14 cellular contexts compared by ENCODE assay signal in genomic region chr13:73991884-73992283, GRCh38.
DNase-seq lines count a peak whose midpoint lies in the region; ATAC-seq and TF ChIP-seq lines count a peak whose summit lies in the region.
"Had no signal": no experiment of that assay in that cellular context is flagged by ENCODE, and none has a peak within 500 bp of the region (broad histone marks: within the 10 kb centered on the region; RNA-seq: fewer than 3 reads in every experiment).

No MANE protein-coding gene starts in this region.

- no peaks in the 10 kb centered on the region for H3K27me3 Mint-ChIP-seq in natural killer cell (ENCODE audit: low read depth in 2 of 2)
- no peaks in the 10 kb centered on the region for H3K27me3 Mint-ChIP-seq in natural killer cell treated with Interleukin-12 subunit alpha and Interleukin-12 subunit beta and Interleukin-15 and Interleukin-18, amount 100 ng/mL, for 72 hours
- no peaks in the 10 kb centered on the region for H3K27me3 Mint-ChIP-seq in stimulated activated memory B cell treated with anti-CD40 and anti-IgM and Interleukin-4, amounts not matched to agents 10 μg/mL and 1 μg/mL and 100 μg/mL, for 72 hours
- H3K27me3 Mint-ChIP-seq: activated CD4-positive, alpha-beta T cell treated with anti-CD3 and anti-CD28 coated beads, Interleukin-2, amount 10 ng/mL, durations not matched to agents 7 days and 5 days had no signal

- intact Hi-C loops in natural killer cell (cut with micrococcal nuclease), result no loop called here

- H3K4me3 Mint-ChIP-seq in natural killer cell, result no peak overlapping the region
- no peak overlapping the region for H3K4me3 Mint-ChIP-seq in natural killer cell treated with Interleukin-12 subunit alpha and Interleukin-12 subunit beta and Interleukin-15 and Interleukin-18, amount 100 ng/mL, for 72 hours
- no peak overlapping the region for H3K4me3 Mint-ChIP-seq in stimulated activated memory B cell treated with anti-CD40 and anti-IgM and Interleukin-4, amounts not matched to agents 10 μg/mL and 1 μg/mL and 100 μg/mL, for 72 hours
- H3K4me3 Mint-ChIP-seq: activated CD4-positive, alpha-beta T cell treated with anti-CD3 and anti-CD28 coated beads, Interleukin-2, amount 10 ng/mL, durations not matched to agents 7 days and 5 days; activated T-cell treated with anti-CD3 and anti-CD28 coated beads, Interleukin-2, amount 50 U/mL, for 4 hours had no signal

- DNase-seq in natural killer cell (no peak), NCI-H1092 treated with DMSO at 0.1 percent for 48 hours (lab: John Stamatoyannopoulos, UW) (peak; percentile 91), SHP77 (lab: John Stamatoyannopoulos, UW) (peak; percentile 57 to 73), NK-92 (lab: John Stamatoyannopoulos, UW; ENCODE audit: unreplicated experiment) (no peak), T1000 (lab: John Stamatoyannopoulos, UW) (no peak)
- no peak for DNase-seq in natural killer cell treated with Interleukin-12 subunit alpha and Interleukin-12 subunit beta and Interleukin-15 and Interleukin-18, amount 100 ng/mL, for 72 hours (ENCODE audit: low spot score)
- DNase-seq: activated CD4-positive, alpha-beta T cell treated with anti-CD3 and anti-CD28 coated beads, Interleukin-2, amount 10 ng/mL, durations not matched to agents 7 days and 5 days; activated T-cell treated with anti-CD3 and anti-CD28 coated beads, Interleukin-2, amount 50 U/mL, for 4 hours; dermis blood vessel endothelial cell; NCI-H2081 treated with DMSO at 0.1 percent for 48 hours; retina had no signal

- H3K36me3 Mint-ChIP-seq in natural killer cell, result no peaks in the 10 kb centered on the region
- H3K36me3 Mint-ChIP-seq in natural killer cell treated with Interleukin-12 subunit alpha and Interleukin-12 subunit beta and Interleukin-15 and Interleukin-18, amount 100 ng/mL, for 72 hours, result no peaks in the 10 kb centered on the region
- H3K36me3 Mint-ChIP-seq in stimulated activated memory B cell treated with anti-CD40 and anti-IgM and Interleukin-4, amounts not matched to agents 10 μg/mL and 1 μg/mL and 100 μg/mL, for 72 hours, result peaks cover 15% of the 10 kb centered on the region

- H3K4me1 Mint-ChIP-seq in natural killer cell, result peaks cover 68 to 75% of the 10 kb centered on the region in 2 donors
- peaks cover 33 to 41% of the 10 kb centered on the region in 2 donors for H3K4me1 Mint-ChIP-seq in natural killer cell treated with Interleukin-12 subunit alpha and Interleukin-12 subunit beta and Interleukin-15 and Interleukin-18, amount 100 ng/mL, for 72 hours (ENCODE audit: low read depth in 2 of 2)
- peaks cover 69% of the 10 kb centered on the region for H3K4me1 Mint-ChIP-seq in stimulated activated memory B cell treated with anti-CD40 and anti-IgM and Interleukin-4, amounts not matched to agents 10 μg/mL and 1 μg/mL and 100 μg/mL, for 72 hours

- peak overlapping the region; percentile 7 to 49 for H3K27ac Mint-ChIP-seq in natural killer cell
- H3K27ac Mint-ChIP-seq in natural killer cell treated with Interleukin-12 subunit alpha and Interleukin-12 subunit beta and Interleukin-15 and Interleukin-18, amount 100 ng/mL, for 72 hours, result no peak overlapping the region
- H3K27ac Mint-ChIP-seq in stimulated activated memory B cell treated with anti-CD40 and anti-IgM and Interleukin-4, amounts not matched to agents 10 μg/mL and 1 μg/mL and 100 μg/mL, for 72 hours, result peak overlapping the region; percentile 0
- H3K27ac Mint-ChIP-seq: activated CD4-positive, alpha-beta T cell treated with anti-CD3 and anti-CD28 coated beads, Interleukin-2, amount 10 ng/mL, durations not matched to agents 7 days and 5 days had no signal

- no peaks in the 10 kb centered on the region for H3K9me3 Mint-ChIP-seq in natural killer cell
- H3K9me3 Mint-ChIP-seq in natural killer cell treated with Interleukin-12 subunit alpha and Interleukin-12 subunit beta and Interleukin-15 and Interleukin-18, amount 100 ng/mL, for 72 hours, result no peaks in the 10 kb centered on the region
- peaks cover 6% of the 10 kb centered on the region for H3K9me3 Mint-ChIP-seq in stimulated activated memory B cell treated with anti-CD40 and anti-IgM and Interleukin-4, amounts not matched to agents 10 μg/mL and 1 μg/mL and 100 μg/mL, for 72 hours
- H3K9me3 Mint-ChIP-seq: activated T-cell treated with anti-CD3 and anti-CD28 coated beads, Interleukin-2, amount 50 U/mL, for 4 hours had no signal

- ATAC-seq in natural killer cell (no peak), HG02763 (IDR thresholded peaks at IDR 0.05; ENCODE audit: unreplicated experiment) (no peak)
- ATAC-seq in natural killer cell treated with Interleukin-12 subunit alpha and Interleukin-12 subunit beta and Interleukin-15 and Interleukin-18, amount 100 ng/mL, for 72 hours, result no peak
- no peak for ATAC-seq in stimulated activated memory B cell treated with anti-CD40 and anti-IgM and Interleukin-4, amounts not matched to agents 10 μg/mL and 1 μg/mL and 100 μg/mL, for 72 hours
- ATAC-seq: activated T-cell treated with anti-CD3 and anti-CD28 coated beads, Interleukin-2, amount 50 U/mL, for 4 hours; K562 had no signal

- TF ChIP-seq CTCF in natural killer cell (IDR thresholded peaks at IDR 0.05), result no peak

Comparison
In these comparisons a context has a peak if more than half of its experiments do, and no peak if none do; other contexts are left out.
1. H3K27ac Mint-ChIP-seq: peak in natural killer cell (2 of 2) and stimulated activated memory B cell treated with anti-CD40 and anti-IgM and Interleukin-4, amounts not matched to agents 10 μg/mL and 1 μg/mL and 100 μg/mL, for 72 hours (single experiment); none in natural killer cell treated with Interleukin-12 subunit alpha and Interleukin-12 subunit beta and Interleukin-15 and Interleukin-18, amount 100 ng/mL, for 72 hours (0 of 2).
2. DNase-seq: peak in NCI-H1092 treated with DMSO at 0.1 percent for 48 hours (single experiment) and SHP77 (2 of 2); none in natural killer cell (single experiment), natural killer cell treated with Interleukin-12 subunit alpha and Interleukin-12 subunit beta and Interleukin-15 and Interleukin-18, amount 100 ng/mL, for 72 hours (single experiment), NK-92 (single experiment) and T1000 (single experiment).